Comparison of ENCODE assay signal across 8 cellular contexts in the genomic region with DNA sequence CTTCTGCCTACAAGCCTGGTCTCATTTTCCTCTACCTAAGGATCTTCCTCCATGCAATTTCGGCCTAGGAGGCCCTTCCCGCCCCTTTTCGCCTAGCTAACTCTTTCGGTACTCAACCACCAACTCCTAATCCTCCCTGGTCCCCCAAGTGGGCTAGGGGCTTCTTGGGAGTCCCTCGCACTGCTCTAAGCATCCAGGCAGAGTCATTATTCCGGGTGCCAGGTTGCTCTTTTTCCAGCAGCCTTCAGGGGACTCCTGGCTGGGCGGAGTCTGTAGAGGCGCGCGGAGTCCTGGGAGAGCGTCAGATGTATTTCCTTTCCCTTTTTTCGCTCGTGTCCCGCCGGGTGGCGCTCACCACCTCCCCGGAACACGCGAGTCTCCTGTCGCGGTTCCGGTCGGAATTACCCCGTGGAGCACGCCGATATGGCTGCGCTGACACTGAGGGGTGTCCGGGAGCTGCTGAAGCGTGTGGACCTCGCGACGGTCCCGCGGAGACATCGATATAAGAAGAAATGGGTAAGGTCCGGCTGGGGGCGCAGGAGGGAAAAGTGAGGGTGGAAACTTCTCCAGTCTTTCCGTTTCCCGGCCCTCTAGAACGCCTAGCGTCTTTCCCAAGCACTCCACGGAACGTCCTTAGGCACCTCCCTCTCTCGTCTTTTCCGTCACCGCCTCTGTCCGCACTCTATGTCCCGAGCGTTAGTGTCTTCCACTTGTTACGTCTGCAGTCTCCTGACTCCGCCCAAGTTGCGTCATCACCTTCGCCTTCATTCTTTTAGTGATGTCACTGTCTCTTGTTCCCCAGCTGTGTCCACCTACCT. TPM values are rescaled to one million over a fixed set of nuclear protein-coding genes. Genes with fewer than 3 reads are reported as not detected.
DNase-seq lines count a peak whose midpoint lies in the region; ATAC-seq and TF ChIP-seq lines count a peak whose summit lies in the region.

A gene (plus strand): TSS at position 404 of the 818 bp plus-strand sequence. CDS start 20 bp downstream, at position 424.

- peak; percentile 80 for ATAC-seq in GM21576 (IDR thresholded peaks at IDR 0.05; ENCODE audit: unreplicated experiment)
- peak; percentile 94 for ATAC-seq in activated T-cell treated with anti-CD3 and anti-CD28 coated beads, Interleukin-2, amount 50 U/mL, for 4 hours

- no peaks in the 10 kb centered on the region for H3K27me3 ChIP-seq in esophagus (ENCODE audit: control insufficient read depth in 1 of 2, insufficient read depth in 2 of 2, low read length in 2 of 2)
- no peaks in the 10 kb centered on the region for H3K27me3 ChIP-seq in muscle layer of colon (ENCODE audit: control insufficient read depth in 1 of 2, insufficient read depth in 2 of 2, low read length in 2 of 2)

- peaks cover 38% of the 10 kb centered on the region for H3K4me1 Mint-ChIP-seq in activated T-cell treated with anti-CD3 and anti-CD28 coated beads, Interleukin-2, amount 50 U/mL, for 4 hours (ENCODE audit: low read depth)

- DNase-seq in DMS53 (lab: John Stamatoyannopoulos, UW) = peak; percentile 99
- peak; percentile 82 for DNase-seq in Jurkat, Clone E6-1 (ENCODE audit: low read depth, low spot score)
- peak; percentile 78 for DNase-seq in activated T-cell treated with anti-CD3 and anti-CD28 coated beads, Interleukin-2, amount 50 U/mL, for 4 hours
- peak; percentile 65 for DNase-seq in stimulated activated CD8-positive, alpha-beta memory T cell treated with anti-CD3 and anti-CD28 coated beads, Interleukin-7, amount 100 ng/mL, for 24 hours (ENCODE audit: low read depth)

- peaks cover 3 to 6% of the 10 kb centered on the region in 2 donors for H3K36me3 ChIP-seq in esophagus (ENCODE audit: control insufficient read depth in 2 of 2, insufficient read depth in 2 of 2, low read length in 1 of 2)
- H3K36me3 ChIP-seq in muscle layer of colon (ENCODE audit: insufficient read depth, low read length) = peaks cover 11% of the 10 kb centered on the region

- H3K4me3 Mint-ChIP-seq in activated T-cell treated with anti-CD3 and anti-CD28 coated beads, Interleukin-2, amount 50 U/mL, for 4 hours = peak within 1 kb of the TSS; percentile 100

- peak within 1 kb of the TSS; percentile 89 for H3K9ac ChIP-seq in muscle layer of colon (ENCODE audit: low read length)

- peak within 1 kb of the TSS; percentile 98 for H3K4me3 ChIP-seq in Jurkat, Clone E6-1 (ENCODE audit: low read length)
- peak within 1 kb of the TSS; percentile 64 to 79 for H3K4me3 ChIP-seq in esophagus (ENCODE audit: low read depth in 1 of 2, low read length in 2 of 2)
- peak within 1 kb of the TSS; percentile 66 to 90 for H3K4me3 ChIP-seq in muscle layer of colon (ENCODE audit: low read depth in 1 of 2, low read length in 2 of 2)

- H3K36me3 Mint-ChIP-seq in activated T-cell treated with anti-CD3 and anti-CD28 coated beads, Interleukin-2, amount 50 U/mL, for 4 hours (ENCODE audit: insufficient read depth) = peaks cover 18% of the 10 kb centered on the region

- no peaks in the 10 kb centered on the region for H3K27me3 Mint-ChIP-seq in activated T-cell treated with anti-CD3 and anti-CD28 coated beads, Interleukin-2, amount 50 U/mL, for 4 hours (ENCODE audit: low read depth)

- H3K27ac ChIP-seq in esophagus (ENCODE audit: low read depth in 2 of 2, low read length in 1 of 2) (peak within 1 kb of the TSS; percentile 96 to 99), muscle layer of colon (ENCODE audit: low read depth, low read length) (peak within 1 kb of the TSS; percentile 74)

- WGBS in esophagus, 2 donors = 0 to 1% methylated on average over 53 of the region's 53 CpGs

- H3K9me3 ChIP-seq in esophagus (ENCODE audit: control insufficient read depth in 2 of 2, insufficient read depth in 1 of 2, low read depth in 1 of 2, low read length in 1 of 2) = no peaks in the 10 kb centered on the region
- no peaks in the 10 kb centered on the region for H3K9me3 ChIP-seq in muscle layer of colon (ENCODE audit: low read length)

- H3K9me3 Mint-ChIP-seq in activated T-cell treated with anti-CD3 and anti-CD28 coated beads, Interleukin-2, amount 50 U/mL, for 4 hours = no peaks in the 10 kb centered on the region

- H3K4me1 ChIP-seq in esophagus (ENCODE audit: control insufficient read depth in 2 of 2, insufficient read depth in 2 of 2, low read length in 1 of 2) = peaks cover 5 to 8% of the 10 kb centered on the region in 2 donors
- H3K4me1 ChIP-seq in muscle layer of colon (ENCODE audit: insufficient read depth, low read length) = peaks cover 7% of the 10 kb centered on the region

TF ChIP-seq in PFSK-1, 5 proteins besides CTCF, POLR2A, EP300 and RAD21:
- TF ChIP-seq SIN3A (IDR thresholded peaks at IDR 0.05; ENCODE audit: borderline replicate concordance, insufficient read depth, low read length) (0 out of 2 replicates have a peak, but pooled peaks have one; percentile 50), POLR2AphosphoS5 (IDR thresholded peaks at IDR 0.05; ENCODE audit: low read depth, low read length) (peak; percentile 82), TAF1 (IDR thresholded peaks at IDR 0.05; ENCODE audit: borderline replicate concordance, insufficient read depth, low read length) (0 out of 2 replicates have a peak, but pooled peaks have one; percentile 76), FOXP2 (optimal IDR thresholded peaks at IDR 0.05; ENCODE audit: borderline replicate concordance, extremely low read depth, extremely low read length, insufficient read depth) (peak; percentile 73)
- TF ChIP-seq, protein P1, sequence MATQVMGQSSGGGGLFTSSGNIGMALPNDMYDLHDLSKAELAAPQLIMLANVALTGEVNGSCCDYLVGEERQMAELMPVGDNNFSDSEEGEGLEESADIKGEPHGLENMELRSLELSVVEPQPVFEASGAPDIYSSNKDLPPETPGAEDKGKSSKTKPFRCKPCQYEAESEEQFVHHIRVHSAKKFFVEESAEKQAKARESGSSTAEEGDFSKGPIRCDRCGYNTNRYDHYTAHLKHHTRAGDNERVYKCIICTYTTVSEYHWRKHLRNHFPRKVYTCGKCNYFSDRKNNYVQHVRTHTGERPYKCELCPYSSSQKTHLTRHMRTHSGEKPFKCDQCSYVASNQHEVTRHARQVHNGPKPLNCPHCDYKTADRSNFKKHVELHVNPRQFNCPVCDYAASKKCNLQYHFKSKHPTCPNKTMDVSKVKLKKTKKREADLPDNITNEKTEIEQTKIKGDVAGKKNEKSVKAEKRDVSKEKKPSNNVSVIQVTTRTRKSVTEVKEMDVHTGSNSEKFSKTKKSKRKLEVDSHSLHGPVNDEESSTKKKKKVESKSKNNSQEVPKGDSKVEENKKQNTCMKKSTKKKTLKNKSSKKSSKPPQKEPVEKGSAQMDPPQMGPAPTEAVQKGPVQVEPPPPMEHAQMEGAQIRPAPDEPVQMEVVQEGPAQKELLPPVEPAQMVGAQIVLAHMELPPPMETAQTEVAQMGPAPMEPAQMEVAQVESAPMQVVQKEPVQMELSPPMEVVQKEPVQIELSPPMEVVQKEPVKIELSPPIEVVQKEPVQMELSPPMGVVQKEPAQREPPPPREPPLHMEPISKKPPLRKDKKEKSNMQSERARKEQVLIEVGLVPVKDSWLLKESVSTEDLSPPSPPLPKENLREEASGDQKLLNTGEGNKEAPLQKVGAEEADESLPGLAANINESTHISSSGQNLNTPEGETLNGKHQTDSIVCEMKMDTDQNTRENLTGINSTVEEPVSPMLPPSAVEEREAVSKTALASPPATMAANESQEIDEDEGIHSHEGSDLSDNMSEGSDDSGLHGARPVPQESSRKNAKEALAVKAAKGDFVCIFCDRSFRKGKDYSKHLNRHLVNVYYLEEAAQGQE (IDR thresholded peaks at IDR 0.05; ENCODE audit: insufficient read depth in 1 of 2, low read depth in 2 of 2, low read length in 2 of 2) = peak in 1 of 2 experiments; percentile 12; a peak in 1 of 4 replicates

RNA-seq across cellular contexts. Expression of the gene that starts here (rescaled TPM):
- polyA plus RNA-seq in Jurkat, Clone E6-1 (2012; ENCODE audit: insufficient read depth, insufficient read length) = 21.0 TPM
- 23.7 TPM for polyA plus RNA-seq in PFSK-1 (2012; ENCODE audit: insufficient read length, low read depth)
- total RNA-seq in activated T-cell treated with anti-CD3 and anti-CD28 coated beads, Interleukin-2, amount 50 U/mL, for 4 hours = 10 to 100 TPM; 42.2 to 44.1 (median 44.0) TPM
- 10 to 100 TPM in 1 of 2 donors, 1 to 10 TPM in 1; 6.6 to 12.5 TPM for polyA plus RNA-seq in esophagus

Comparison
In these comparisons a context has a peak if more than half of its experiments do, and no peak if none do; other contexts are left out.
1. Peak in every context shown above with its lines: DNase-seq, ATAC-seq, H3K4me3 ChIP-seq and H3K27ac ChIP-seq.